Comparison of ENCODE assay signal across 8 cellular contexts in the genomic region with DNA sequence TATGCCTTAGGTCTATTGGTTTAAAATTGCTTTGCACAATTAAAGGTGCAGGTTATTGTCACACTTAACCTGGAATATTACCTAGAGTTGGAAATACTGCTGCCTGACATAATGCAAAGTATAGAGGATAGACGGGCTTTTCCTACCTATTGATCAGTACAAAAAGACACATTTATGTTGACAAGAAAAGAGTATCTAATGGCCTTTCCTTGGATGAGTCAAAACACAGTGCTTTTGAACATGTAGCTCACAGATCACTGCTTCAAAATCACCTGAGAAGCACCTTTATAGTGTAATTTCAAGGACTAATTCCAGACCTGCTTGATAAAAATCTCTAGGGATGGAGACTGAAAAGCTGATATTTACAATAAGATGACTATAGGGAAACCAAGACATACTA.
"Had no signal": no experiment of that assay in that cellular context is flagged by ENCODE, and none has a peak within 500 bp of the region (broad histone marks: within the 10 kb centered on the region; RNA-seq: fewer than 3 reads in every experiment).

No MANE protein-coding gene starts in this region.

- FAIRE-seq: G401.6, GM12878, GM12891, GM12892, GM18507, GM19239 had no signal

- H3K4me3 ChIP-seq: GM12878 had no signal

- DNase-seq: GDM1, GF-D8 had no signal
